8 cellular contexts compared by ENCODE assay signal in genomic region chr14:24965934-24966593, GRCh38.
DNase-seq lines count a peak whose midpoint lies in the region; ATAC-seq and TF ChIP-seq lines count a peak whose summit lies in the region.

No MANE protein-coding gene starts in this region.

- H3K27ac ChIP-seq in hepatocyte (peak overlapping the region; percentile 92), skeletal muscle tissue (ENCODE audit: low read depth, low read length) (peak overlapping the region; percentile 45)

- DNase-seq in GM04504 (ENCODE audit: low read depth) (peak; percentile 3), astrocyte of the hippocampus (ENCODE audit: low read depth, low spot score) (peak; percentile 83), hepatocyte (ENCODE audit: low spot score) (peak; percentile 81), NCI-H524 (lab: John Stamatoyannopoulos, UW) (no peak), midbrain (lab: John Stamatoyannopoulos, UW) (no peak)
- no peak for DNase-seq in natural killer cell treated with Interleukin-12 subunit alpha and Interleukin-12 subunit beta and Interleukin-15 and Interleukin-18, amount 100 ng/mL, for 72 hours (ENCODE audit: low spot score)

- no peak overlapping the region for H3K27ac Mint-ChIP-seq in natural killer cell treated with Interleukin-12 subunit alpha and Interleukin-12 subunit beta and Interleukin-15 and Interleukin-18, amount 100 ng/mL, for 72 hours

- peak overlapping the region; percentile 64 for H3K4me2 ChIP-seq in hepatocyte

- H4K20me1 ChIP-seq in hepatocyte (ENCODE audit: insufficient read depth, poor library complexity, severe bottlenecking), result no peaks in the 10 kb centered on the region

- H3K9me3 ChIP-seq in hepatocyte (ENCODE audit: low read depth) (no peaks in the 10 kb centered on the region), skeletal muscle tissue (ENCODE audit: control insufficient read depth in 3 of 3, low read length in 3 of 3) (no peaks in the 10 kb centered on the region)

- no peaks in the 10 kb centered on the region for H3K9me3 Mint-ChIP-seq in natural killer cell treated with Interleukin-12 subunit alpha and Interleukin-12 subunit beta and Interleukin-15 and Interleukin-18, amount 100 ng/mL, for 72 hours

- no peak for TF ChIP-seq CTCF in hepatocyte (IDR thresholded peaks at IDR 0.05; ENCODE audit: poor library complexity)

- H3K9me2 ChIP-seq in hepatocyte (replicated peaks; ENCODE audit: insufficient read depth), result no peaks in the 10 kb centered on the region

- H3K4me3 ChIP-seq in hepatocyte (no peak overlapping the region), skeletal muscle tissue (ENCODE audit: low read length in 3 of 3) (no peak overlapping the region)

- peaks cover 7 to 14% of the 10 kb centered on the region in 2 donors for H3K27me3 Mint-ChIP-seq in natural killer cell treated with Interleukin-12 subunit alpha and Interleukin-12 subunit beta and Interleukin-15 and Interleukin-18, amount 100 ng/mL, for 72 hours

- no peaks in the 10 kb centered on the region for H3K4me1 Mint-ChIP-seq in natural killer cell treated with Interleukin-12 subunit alpha and Interleukin-12 subunit beta and Interleukin-15 and Interleukin-18, amount 100 ng/mL, for 72 hours (ENCODE audit: low read depth in 2 of 2)

- H2AFZ ChIP-seq in hepatocyte, result no peak overlapping the region

- no peak for ATAC-seq in HG03565 (IDR thresholded peaks at IDR 0.05; ENCODE audit: unreplicated experiment)
- ATAC-seq in natural killer cell treated with Interleukin-12 subunit alpha and Interleukin-12 subunit beta and Interleukin-15 and Interleukin-18, amount 100 ng/mL, for 72 hours, result no peak

- no peaks in the 10 kb centered on the region for H3K27me3 ChIP-seq in hepatocyte
- no peaks in the 10 kb centered on the region for H3K27me3 ChIP-seq in skeletal muscle tissue (ENCODE audit: control insufficient read depth in 3 of 3, insufficient read depth in 3 of 3, low read length in 3 of 3)

- no peak overlapping the region for H3K4me3 Mint-ChIP-seq in natural killer cell treated with Interleukin-12 subunit alpha and Interleukin-12 subunit beta and Interleukin-15 and Interleukin-18, amount 100 ng/mL, for 72 hours

- H3K36me3 ChIP-seq in hepatocyte (replicated peaks; ENCODE audit: insufficient read depth, low read depth) (no peaks in the 10 kb centered on the region), skeletal muscle tissue (ENCODE audit: control insufficient read depth in 3 of 3, insufficient read depth in 3 of 3, low read length in 3 of 3) (no peaks in the 10 kb centered on the region)

- peaks cover 59% of the 10 kb centered on the region for H3K79me2 ChIP-seq in hepatocyte

- H3K4me1 ChIP-seq in hepatocyte (ENCODE audit: insufficient read depth), result peaks cover 41% of the 10 kb centered on the region
- H3K4me1 ChIP-seq in skeletal muscle tissue (ENCODE audit: control insufficient read depth in 3 of 3, insufficient read depth in 3 of 3, low read length in 3 of 3), result peaks cover 8 to 15% (median 12%) of the 10 kb centered on the region in 3 donors

- 20% methylated on average over 3 of the region's 3 CpGs for WGBS in hepatocyte (ENCODE audit: low lambda C conversion rate, missing lambda C conversion rate)

- no peaks in the 10 kb centered on the region for H3K36me3 Mint-ChIP-seq in natural killer cell treated with Interleukin-12 subunit alpha and Interleukin-12 subunit beta and Interleukin-15 and Interleukin-18, amount 100 ng/mL, for 72 hours

- H3K9ac ChIP-seq in skeletal muscle tissue (ENCODE audit: low read depth in 1 of 3, low read length in 3 of 3), result no peak overlapping the region

Comparison
In these comparisons a context has a peak if more than half of its experiments do, and no peak if none do; other contexts are left out.
1. DNase-seq: peak in GM04504 (single experiment), astrocyte of the hippocampus (single experiment) and hepatocyte (single experiment); none in natural killer cell treated with Interleukin-12 subunit alpha and Interleukin-12 subunit beta and Interleukin-15 and Interleukin-18, amount 100 ng/mL, for 72 hours (single experiment), NCI-H524 (0 of 2) and midbrain (single experiment).